In genomic region chr5:112709416-112709815, GRCh38 we compare ENCODE assay signal across 1 cellular context.
TF ChIP-seq lines count a peak whose summit lies in the region.

No MANE protein-coding gene starts in this region.

TF ChIP-seq in HCT116, 20 proteins besides CTCF, POLR2A, EP300 and RAD21 (continued from another document):
- TF ChIP-seq MAX (IDR thresholded peaks at IDR 0.05) = no peak
- no peak for TF ChIP-seq ZFX (IDR thresholded peaks at IDR 0.05)
- TF ChIP-seq EZH2 (IDR thresholded peaks at IDR 0.05) = no peak
- TF ChIP-seq SP1 (IDR thresholded peaks at IDR 0.05; ENCODE audit: low read depth) = no peak
- TF ChIP-seq EZH2phosphoT487 (IDR thresholded peaks at IDR 0.05; ENCODE audit: borderline replicate concordance) = no peak
- TF ChIP-seq CEBPB (IDR thresholded peaks at IDR 0.05; ENCODE audit: low read depth) = no peak
- TF ChIP-seq FOSL1 (IDR thresholded peaks at IDR 0.05; ENCODE audit: low read depth) = no peak
